13 cellular contexts compared by ENCODE assay signal in the genomic region with DNA sequence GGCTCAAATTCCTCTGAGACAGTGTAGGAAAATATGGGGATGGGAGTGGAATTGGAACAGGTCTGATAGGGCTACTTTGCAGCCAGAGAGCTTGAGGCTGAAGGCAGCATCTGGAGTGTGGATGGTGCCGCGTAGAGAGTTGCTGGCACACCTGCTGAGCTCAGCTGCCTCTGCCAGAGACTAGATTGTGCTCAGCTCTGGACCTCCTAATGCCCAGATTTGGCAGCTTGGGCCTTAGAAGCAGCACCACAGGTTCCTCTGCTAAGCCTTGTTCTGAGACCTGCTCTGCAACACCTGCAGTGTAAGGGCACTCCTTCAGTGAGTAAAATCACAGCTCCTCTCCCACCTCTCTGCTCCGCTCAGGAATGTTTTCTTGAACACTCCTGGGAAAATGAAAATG. TPM values are rescaled to one million over a fixed set of nuclear protein-coding genes. Genes with fewer than 3 reads are reported as not detected.
DNase-seq lines count a peak whose midpoint lies in the region; ATAC-seq, FAIRE-seq and TF ChIP-seq lines count a peak whose summit lies in the region.
"Had no signal": no experiment of that assay in that cellular context is flagged by ENCODE, and none has a peak within 500 bp of the region (broad histone marks: within the 10 kb centered on the region; RNA-seq: fewer than 3 reads in every experiment).

No MANE protein-coding gene starts in this region.

- H3K4me2 ChIP-seq in BLaER1 treated with 17β-estradiol and CSF1 and Interleukin-3, amounts not matched to agents 10 nM and 100 nM, result peak overlapping the region; percentile 45 to 88 (median 67); a peak in 21 of 22 replicates
- H3K4me2 ChIP-seq in Karpas-422 (ENCODE audit: low read depth, low read length, poor library complexity, severe bottlenecking), result no peak overlapping the region
- no peak overlapping the region for H3K4me2 ChIP-seq in mesenchymal stem cell (ENCODE audit: low read length, poor library complexity, severe bottlenecking)

- no peak overlapping the region for H2BK5ac ChIP-seq in mesenchymal stem cell (ENCODE audit: low read depth, low read length, poor library complexity, severe bottlenecking)

- no peaks in the 10 kb centered on the region for H3K36me3 ChIP-seq in BLaER1 treated with 17β-estradiol and CSF1 and Interleukin-3, amounts not matched to agents 10 nM and 100 nM
- H3K36me3 ChIP-seq in Karpas-422 (ENCODE audit: insufficient read depth, low read length), result no peaks in the 10 kb centered on the region
- no peaks in the 10 kb centered on the region for H3K36me3 ChIP-seq in mesenchymal stem cell (ENCODE audit: control insufficient read depth in 1 of 2, insufficient read depth in 2 of 2, low read depth in 1 of 2, low read length in 2 of 2)
- H3K36me3 ChIP-seq: stomach had no signal

- peak overlapping the region; percentile 4 for H4K8ac ChIP-seq in mesenchymal stem cell (ENCODE audit: low read length)

- H3K23ac ChIP-seq in mesenchymal stem cell (ENCODE audit: low read length in 2 of 2), result no peak overlapping the region

- no peaks in the 10 kb centered on the region for H3K79me1 ChIP-seq in mesenchymal stem cell (replicated peaks; ENCODE audit: low read length, poor library complexity, severe bottlenecking)

- no peak overlapping the region for H3K4me3 ChIP-seq in BLaER1 treated with 17β-estradiol and CSF1 and Interleukin-3, amounts not matched to agents 10 nM and 100 nM
- no peak overlapping the region for H3K4me3 ChIP-seq in Karpas-422 (ENCODE audit: low read length)
- H3K4me3 ChIP-seq in cardiac fibroblast (replicated peaks in 1 of 2; ENCODE audit: low read depth in 2 of 2, low read length in 2 of 2), result no peak overlapping the region
- no peak overlapping the region for H3K4me3 ChIP-seq in mesenchymal stem cell (ENCODE audit: insufficient read depth in 1 of 2, low read depth in 1 of 2, low read length in 2 of 2)
- H3K4me3 ChIP-seq: stomach had no signal

- H2AFZ ChIP-seq in Karpas-422 (ENCODE audit: low read length), result no peak overlapping the region
- H2AFZ ChIP-seq in mesenchymal stem cell (ENCODE audit: low read depth, low read length), result no peak overlapping the region

- TF ChIP-seq CTCF in cardiac fibroblast (IDR thresholded peaks at IDR 0.05; ENCODE audit: low read depth, low read length), result no peak

- no peak overlapping the region for H2BK12ac ChIP-seq in mesenchymal stem cell (ENCODE audit: low read length in 2 of 2)

- WGBS in mesenchymal stem cell, result 84% methylated on average over 3 of the region's 3 CpGs

- no peak overlapping the region for H2AK5ac ChIP-seq in mesenchymal stem cell (ENCODE audit: low read length, severe bottlenecking)

- FAIRE-seq in H54 (lab: Jason Lieb, UNC), result no peak
- FAIRE-seq: endometrium had no signal

- DNase-seq in Karpas-422 (peak; percentile 25), cardiac fibroblast (ENCODE audit: low read depth in 2 of 2) (peak; percentile 25 to 29), mesenchymal stem cell (no peak), putamen (ENCODE audit: low spot score) (no peak), NCI-H226 (no peak), H54 (ENCODE audit: insufficient read length, low spot score) (no peak)
- DNase-seq: activated CD4-positive, alpha-beta T cell treated with anti-CD3 and anti-CD28 coated beads for 4 hours; activated T-cell treated with anti-CD3 and anti-CD28 coated beads, Interleukin-2, amount 50 U/mL, for 48 hours; CD4-positive, alpha-beta memory T cell; stomach had no signal

- TF ChIP-seq POLR2A in H54 (IDR thresholded peaks at IDR 0.05; ENCODE audit: low read depth, low read length), result no peak

- H3K9me3 ChIP-seq in BLaER1 treated with 17β-estradiol and CSF1 and Interleukin-3, amounts not matched to agents 10 nM and 100 nM (replicated peaks in 1 of 11), result no peaks in the 10 kb centered on the region
- H3K9me3 ChIP-seq in Karpas-422 (ENCODE audit: low read length) (no peaks in the 10 kb centered on the region), mesenchymal stem cell (ENCODE audit: control insufficient read depth, low read length) (no peaks in the 10 kb centered on the region)
- H3K9me3 ChIP-seq: stomach had no signal

- H4K20me1 ChIP-seq in BLaER1 treated with 17β-estradiol and CSF1 and Interleukin-3, amounts not matched to agents 10 nM and 100 nM, result no peaks in the 10 kb centered on the region; a peak in 1 of 22 replicates
- no peaks in the 10 kb centered on the region for H4K20me1 ChIP-seq in Karpas-422 (ENCODE audit: insufficient read depth, low read depth, low read length)

- no peak overlapping the region for H3K4ac ChIP-seq in mesenchymal stem cell (ENCODE audit: low read depth in 1 of 2, low read length in 2 of 2)

- no peaks in the 10 kb centered on the region for H3K79me2 ChIP-seq in Karpas-422 (ENCODE audit: low read length)

- H3K14ac ChIP-seq in mesenchymal stem cell (ENCODE audit: low read length in 2 of 2), result no peak overlapping the region

- H2BK120ac ChIP-seq in mesenchymal stem cell (ENCODE audit: low read depth, low read length), result no peak overlapping the region

- no peak overlapping the region for H2BK15ac ChIP-seq in mesenchymal stem cell (ENCODE audit: low read depth, poor library complexity, severe bottlenecking)

- no peaks in the 10 kb centered on the region for H3K9me2 ChIP-seq in Karpas-422 (replicated peaks; ENCODE audit: insufficient read depth, low read length)

- peak overlapping the region in 3 of 11 experiments; percentile 19 to 48 (median 32); a peak in 3 of 22 replicates for H3K9ac ChIP-seq in BLaER1 treated with 17β-estradiol and CSF1 and Interleukin-3, amounts not matched to agents 10 nM and 100 nM
- H3K9ac ChIP-seq in Karpas-422 (ENCODE audit: low read length) (no peak overlapping the region), mesenchymal stem cell (ENCODE audit: low read length) (no peak overlapping the region)

- peaks cover 17 to 75% (median 33%) of the 10 kb centered on the region in 10 experiments for H3K4me1 ChIP-seq in BLaER1 treated with 17β-estradiol and CSF1 and Interleukin-3, amounts not matched to agents 10 nM and 100 nM
- H3K4me1 ChIP-seq in Karpas-422 (ENCODE audit: low read length), result 0 out of 2 replicates have a peak, but pooled peaks cover 2% of the 10 kb centered on the region
- peaks cover 21% of the 10 kb centered on the region for H3K4me1 ChIP-seq in mesenchymal stem cell (ENCODE audit: control insufficient read depth, insufficient read depth, low read depth, low read length)

- H4K91ac ChIP-seq in mesenchymal stem cell (ENCODE audit: low read length), result peak overlapping the region; percentile 23

- peak overlapping the region in 2 of 11 experiments; percentile 21 to 24; a peak in 2 of 22 replicates for H3K27ac ChIP-seq in BLaER1 treated with 17β-estradiol and CSF1 and Interleukin-3, amounts not matched to agents 10 nM and 100 nM
- no peak overlapping the region for H3K27ac ChIP-seq in Karpas-422 (ENCODE audit: low read length)
- H3K27ac ChIP-seq in mesenchymal stem cell (ENCODE audit: low read length, poor library complexity, severe bottlenecking), result no peak overlapping the region

- H3K18ac ChIP-seq in mesenchymal stem cell (ENCODE audit: low read depth in 1 of 2, low read length in 2 of 2), result peak overlapping the region in 1 of 2 experiments; percentile 67

- H3K27me3 ChIP-seq in BLaER1 treated with 17β-estradiol and CSF1 and Interleukin-3, amounts not matched to agents 10 nM and 100 nM, result no peaks in the 10 kb centered on the region
- no peaks in the 10 kb centered on the region for H3K27me3 ChIP-seq in Karpas-422 (ENCODE audit: low read length)
- H3K27me3 ChIP-seq in mesenchymal stem cell (ENCODE audit: control insufficient read depth in 1 of 2, insufficient read depth in 1 of 2, low read length in 2 of 2), result peaks cover 0 to 3% of the 10 kb centered on the region in 2 experiments
- H3K27me3 ChIP-seq: stomach had no signal

- ATAC-seq in GM21619 (IDR thresholded peaks at IDR 0.05; ENCODE audit: unreplicated experiment), result no peak

RNA-seq across cellular contexts. Expression of a gene that starts 23.3 kb away (rescaled TPM):
- total RNA-seq in Karpas-422 (2014; rRNA removed; shearing (Covaris generic); ENCODE audit: low replicate concordance), result not detected in 2 replicates
- 0.83 TPM for polyA plus RNA-seq in mesenchymal stem cell (2013, experiment 1 of 2)
- 0.88 TPM for polyA plus RNA-seq in mesenchymal stem cell (2013, experiment 2 of 2)
- polyA plus RNA-seq: CD4-positive, alpha-beta memory T cell had no signal

RNA-seq across cellular contexts. Expression of a gene that starts 52.0 kb away (rescaled TPM):
- not detected in 2 replicates for total RNA-seq in Karpas-422 (2014; rRNA removed; shearing (Covaris generic); ENCODE audit: low replicate concordance)
- polyA plus RNA-seq in mesenchymal stem cell (2013, experiment 1 of 2), result not detected
- polyA plus RNA-seq in mesenchymal stem cell (2013, experiment 2 of 2), result not detected
- total RNA-seq: CD4-positive, alpha-beta memory T cell had no signal
- polyA plus RNA-seq: CD4-positive, alpha-beta memory T cell had no signal

Comparison
In these comparisons a context has a peak if more than half of its experiments do, and no peak if none do; other contexts are left out.
1. H3K4me2 ChIP-seq: peak in BLaER1 treated with 17β-estradiol and CSF1 and Interleukin-3, amounts not matched to agents 10 nM and 100 nM (11 of 11); none in Karpas-422 (single experiment) and mesenchymal stem cell (single experiment).
2. DNase-seq: peak in Karpas-422 (single experiment) and cardiac fibroblast (2 of 2); none in mesenchymal stem cell (single experiment), putamen (single experiment), NCI-H226 (single experiment) and H54 (single experiment).